24 cellular contexts compared by ENCODE assay signal in genomic region chr16:79949417-79949816, GRCh38.
DNase-seq lines count a peak whose midpoint lies in the region; ATAC-seq, FAIRE-seq and TF ChIP-seq lines count a peak whose summit lies in the region.
"Had no signal": no experiment of that assay in that cellular context is flagged by ENCODE, and none has a peak within 500 bp of the region (broad histone marks: within the 10 kb centered on the region; RNA-seq: fewer than 3 reads in every experiment).

No MANE protein-coding gene starts in this region.

- TF ChIP-seq EP300 in GM12878 (IDR thresholded peaks at IDR 0.05; ENCODE audit: borderline replicate concordance in 1 of 2, control insufficient read depth in 1 of 2, low read depth in 2 of 2, low read length in 2 of 2), result no peak

- H3K27me3 ChIP-seq in GM06990 (replicated peaks; ENCODE audit: control insufficient read depth, insufficient read depth, low read length) (no peaks in the 10 kb centered on the region; the same call in 1 of the 2 replicates), MM.1S (replicated peaks; ENCODE audit: insufficient read depth, low read length) (no peaks in the 10 kb centered on the region), GM12878 (replicated peaks in 1 of 2; ENCODE audit: control insufficient read depth in 2 of 2, insufficient read depth in 2 of 2, low read length in 1 of 2) (no peaks in the 10 kb centered on the region)
- H3K27me3 ChIP-seq: BE2C, BLaER1 had no signal

- no peak overlapping the region for H3K4me2 ChIP-seq in MM.1S (ENCODE audit: low read depth, low read length)
- H3K4me2 ChIP-seq in GM12878 (ENCODE audit: control insufficient read depth, insufficient read depth), result no peak overlapping the region
- H3K4me2 ChIP-seq: A549, BLaER1 had no signal

- H3K4me3 ChIP-seq in GM06990 (replicated peaks; ENCODE audit: low read depth, low read length) (no peak overlapping the region), MM.1S (ENCODE audit: low read length) (no peak overlapping the region), GM12878 (no peak overlapping the region)
- no peak overlapping the region for H3K4me3 ChIP-seq in Jurkat, Clone E6-1 (ENCODE audit: low read length)
- H3K4me3 ChIP-seq: A549, BLaER1 had no signal

- no peaks in the 10 kb centered on the region for H3F3A ChIP-seq in MM.1S (ENCODE audit: insufficient read depth, low read length)

- H3K9me2 ChIP-seq in MM.1S (replicated peaks; ENCODE audit: insufficient read depth, low read length), result no peaks in the 10 kb centered on the region

- H3K79me2 ChIP-seq in MM.1S (ENCODE audit: low read length) (no peaks in the 10 kb centered on the region), GM12878 (ENCODE audit: control insufficient read depth, insufficient read depth, low read length) (no peaks in the 10 kb centered on the region)

- POLR2A ChIA-PET in GM12878 (lab: Charles Lee), result no interaction called here

- H3K9ac ChIP-seq in MM.1S (ENCODE audit: low read length) (no peak overlapping the region), GM12878 (ENCODE audit: control insufficient read depth, insufficient read depth, low read length) (no peak overlapping the region)
- H3K9ac ChIP-seq: BLaER1 had no signal

- TF ChIP-seq RAD21 in GM12878 (IDR thresholded peaks at IDR 0.05; ENCODE audit: insufficient read depth, low read depth, low read length), result no peak

- TF ChIP-seq CTCF in GM06990 (IDR thresholded peaks at IDR 0.05; ENCODE audit: insufficient read depth, low read length, poor library complexity, severe bottlenecking), result no peak
- TF ChIP-seq CTCF in MM.1S (IDR thresholded peaks at IDR 0.05; ENCODE audit: low read length), result no peak
- no peak for TF ChIP-seq CTCF in GM12878 (IDR thresholded peaks at IDR 0.05 in 2 of 3, conservative IDR thresholded peaks at IDR 0.05 in 1 of 3; ENCODE audit: control insufficient read depth in 2 of 3, extremely low read depth in 1 of 3, insufficient read depth in 1 of 3, low read depth in 3 of 3, low read length in 3 of 3)
- TF ChIP-seq CTCF in omental fat pad (IDR thresholded peaks at IDR 0.05), result no peak

- H3K4me1 ChIP-seq in MM.1S (ENCODE audit: low read length) (peaks cover 14% of the 10 kb centered on the region), GM12878 (ENCODE audit: control insufficient read depth, insufficient read depth, low read length) (no peaks in the 10 kb centered on the region)
- H3K4me1 ChIP-seq: BE2C, BLaER1, Caco-2 had no signal

- H4K20me1 ChIP-seq in MM.1S (ENCODE audit: insufficient read depth, low read length), result no peaks in the 10 kb centered on the region
- no peaks in the 10 kb centered on the region for H4K20me1 ChIP-seq in GM12878 (ENCODE audit: control insufficient read depth, insufficient read depth)
- H4K20me1 ChIP-seq: BLaER1 had no signal

- H3K9me3 ChIP-seq in MM.1S (replicated peaks; ENCODE audit: insufficient read depth, low read length) (no peaks in the 10 kb centered on the region), GM12878 (replicated peaks; ENCODE audit: control insufficient read depth, insufficient read depth, low read length) (no peaks in the 10 kb centered on the region)
- H3K9me3 ChIP-seq: A549, BE2C, BLaER1, Caco-2 had no signal

- intact Hi-C loops in GM12878 (cut with micrococcal nuclease; ENCODE audit: unreplicated experiment), result no loop called here

- H3K36me3 ChIP-seq in GM06990 (ENCODE audit: control insufficient read depth, insufficient read depth, low read length) (no peaks in the 10 kb centered on the region), MM.1S (replicated peaks; ENCODE audit: insufficient read depth, low read length) (no peaks in the 10 kb centered on the region), GM12878 (ENCODE audit: control insufficient read depth in 2 of 2, insufficient read depth in 2 of 2, low read length in 1 of 2) (no peaks in the 10 kb centered on the region)
- H3K36me3 ChIP-seq: BE2C, BLaER1 had no signal

- SMC1A ChIA-PET in GM12878 (lab: Charles Lee; ENCODE audit: uncharacterized antibody, unreplicated experiment), result no interaction called here

- DNase-seq in GM06990 (ENCODE audit: extremely low read depth, insufficient read length), result peak; percentile 1
- DNase-seq in Jurkat, Clone E6-1 (ENCODE audit: low read depth, low spot score), result peak; percentile 35
- DNase-seq in MM.1S, result peak; percentile 60
- no peak for DNase-seq in GM12878 (ENCODE audit: low read depth, low spot score)
- no peak for DNase-seq in COLO668 (lab: John Stamatoyannopoulos, UW; ENCODE audit: unreplicated experiment)
- no peak for DNase-seq in activated CD4-positive, CD25-positive, alpha-beta regulatory T cell treated with anti-CD3 and anti-CD28 coated beads, Interleukin-2, amount 50 U/mL, for 72 hours
- no peak for DNase-seq in omental fat pad (ENCODE audit: low spot score)
- DNase-seq in AG08395 (ENCODE audit: low spot score), result no peak
- DNase-seq: BE2C; C1 segment of cervical spinal cord; Caco-2; Calu3; CD4-positive, alpha-beta memory T cell; CD4-positive, CD25-positive, alpha-beta regulatory T cell; CD8-positive, alpha-beta memory T cell; DMS79 treated with DMSO at 0.1 percent for 48 hours; GF-D8 had no signal

- RAD21 ChIA-PET in GM12878 (lab: Charles Lee; ENCODE audit: unreplicated experiment), result no interaction called here

- WGBS in GM12878 (ENCODE audit: insufficient coverage, insufficient replicate concordance, low lambda C conversion rate, missing lambda C conversion rate), result 0% methylated on average over 1 of the region's 1 CpG

- H3K27ac ChIP-seq in MM.1S (ENCODE audit: low read length) (peak overlapping the region; percentile 43; the same call in 1 of the 2 replicates), GM12878 (ENCODE audit: control insufficient read depth, insufficient read depth) (no peak overlapping the region)
- H3K27ac ChIP-seq: 22Rv1, A549, BLaER1 had no signal

- H2AFZ ChIP-seq in MM.1S (ENCODE audit: low read length), result no peak overlapping the region
- no peak overlapping the region for H2AFZ ChIP-seq in GM12878 (ENCODE audit: control insufficient read depth, low read depth, low read length)

- no peak for TF ChIP-seq POLR2A in GM12878 (IDR thresholded peaks at IDR 0.05; ENCODE audit: low read depth, low read length)

- CTCF ChIA-PET in GM12878 (lab: Yijun Ruan, JAX), result no interaction called here

- in situ Hi-C loops in GM12878 (cut with MboI), result no loop called here

- no TSS peak for BruUV-seq in GM12878 (replicated peaks; lab: Mats Ljungman, UMichigan)

- ATAC-seq in GM12878, result no peak
- ATAC-seq in omental fat pad (ENCODE audit: low FRiP score), result no peak
- ATAC-seq: A549 had no signal

- no peak for FAIRE-seq in GM12878 (lab: Jason Lieb, UNC)
- FAIRE-seq: A549, D721Med, G401.6, GM12892, GM18507 had no signal

TF ChIP-seq in GM12878, 131 proteins besides CTCF, POLR2A, EP300 and RAD21:
- TF ChIP-seq SIX5 (IDR thresholded peaks at IDR 0.05; ENCODE audit: low read depth, low read length, severe bottlenecking) (no peak), RUNX3 (IDR thresholded peaks at IDR 0.05; ENCODE audit: low read length) (peak; percentile 85), FOS (IDR thresholded peaks at IDR 0.05; ENCODE audit: borderline replicate concordance, extremely low read depth, insufficient read length) (no peak), NFIC (IDR thresholded peaks at IDR 0.05; ENCODE audit: low read depth, low read length) (peak; percentile 44; the same call in 1 of the 2 replicates), TCF7 (IDR thresholded peaks at IDR 0.05; ENCODE audit: borderline replicate concordance) (peak; percentile 63; the same call in 1 of the 2 replicates)

Comparison
In these comparisons a context has a peak if more than half of its experiments do, and no peak if none do; other contexts are left out.
1. DNase-seq: peak in GM06990 (single experiment), Jurkat, Clone E6-1 (single experiment) and MM.1S (single experiment); none in GM12878 (single experiment), COLO668 (single experiment), activated CD4-positive, CD25-positive, alpha-beta regulatory T cell treated with anti-CD3 and anti-CD28 coated beads, Interleukin-2, amount 50 U/mL, for 72 hours (single experiment), omental fat pad (single experiment) and AG08395 (single experiment).